In the genomic region with DNA sequence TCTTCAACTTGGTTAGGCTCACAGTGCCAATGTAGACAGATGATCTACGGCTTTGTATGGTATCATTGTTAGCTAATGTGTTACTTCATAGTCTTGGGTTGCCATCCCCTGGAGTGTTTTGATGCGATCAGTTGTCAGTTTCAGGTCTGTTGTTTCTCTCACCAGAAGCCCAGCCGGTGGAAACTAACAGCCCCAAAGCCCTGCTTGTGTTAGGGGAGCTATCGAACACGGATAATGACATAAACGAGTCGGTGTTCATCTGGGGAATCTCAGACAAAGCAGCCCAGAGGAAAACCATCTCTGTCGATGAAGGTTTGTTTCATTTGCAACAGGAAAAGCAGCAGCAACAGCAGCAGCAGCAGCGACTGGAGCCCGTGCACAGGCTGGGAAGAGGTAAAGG, we compare ENCODE assay signal across 27 cellular contexts.
"Had no signal": no experiment of that assay in that cellular context is flagged by ENCODE, and none has a peak within 500 bp of the region (broad histone marks: within the 10 kb centered on the region; RNA-seq: fewer than 3 reads in every experiment).

No MANE protein-coding gene starts in this region.

- H3K36me3 Mint-ChIP-seq: activated CD4-positive, alpha-beta memory T cell treated with anti-CD3 and anti-CD28 coated beads for 36 hours; activated naive CD8-positive, alpha-beta T cell treated with anti-CD3 and anti-CD28 coated beads for 36 hours had no signal

- H3K27me3 Mint-ChIP-seq: activated CD4-positive, alpha-beta memory T cell treated with anti-CD3 and anti-CD28 coated beads for 36 hours had no signal

- H3K4me3 Mint-ChIP-seq: activated CD4-positive, alpha-beta memory T cell treated with anti-CD3 and anti-CD28 coated beads for 36 hours; activated CD4-positive, alpha-beta T cell treated with anti-CD3 and anti-CD28 coated beads, Interleukin-2, amount 10 ng/mL, durations not matched to agents 24 days and 14 days; activated naive CD4-positive, alpha-beta T cell treated with anti-CD3 and anti-CD28 coated beads for 36 hours; activated naive CD8-positive, alpha-beta T cell treated with anti-CD3 and anti-CD28 coated beads for 36 hours; activated T-helper 1 cell treated with anti-CD3 and anti-CD28 coated beads, Interleukin-12 subunit alpha, Interleukin-12 subunit beta, Interleukin-2, Interleukin-4 antibody, amounts not matched to agents 30 ng/mL and 10 ng/mL and 1 ng/mL, durations not matched to agents 14 hours and 24 hours and 36 hours had no signal

- H3K36me3 ChIP-seq: adrenal gland, cardiac muscle cell, colonic mucosa, esophagus squamous epithelium, spleen, transverse colon, WERI-Rb-1 had no signal

- H3K4me1 Mint-ChIP-seq: activated CD4-positive, alpha-beta T cell treated with anti-CD3 and anti-CD28 coated beads, Interleukin-2, amount 10 ng/mL, durations not matched to agents 24 days and 14 days; activated naive CD8-positive, alpha-beta T cell treated with anti-CD3 and anti-CD28 coated beads for 36 hours had no signal

- H3K27me3 ChIP-seq: adrenal gland, body of pancreas, cardiac muscle cell, colonic mucosa had no signal

- H3K4me1 ChIP-seq: adrenal gland, body of pancreas, colonic mucosa, esophagus squamous epithelium, spleen, transverse colon had no signal

- H3K9me3 Mint-ChIP-seq: activated CD4-positive, alpha-beta memory T cell treated with anti-CD3 and anti-CD28 coated beads for 36 hours; activated CD4-positive, alpha-beta T cell treated with anti-CD3 and anti-CD28 coated beads, Interleukin-2, amount 10 ng/mL, durations not matched to agents 24 days and 14 days; activated naive CD4-positive, alpha-beta T cell treated with anti-CD3 and anti-CD28 coated beads for 36 hours; activated naive CD8-positive, alpha-beta T cell treated with anti-CD3 and anti-CD28 coated beads for 36 hours; activated T-helper 1 cell treated with anti-CD3 and anti-CD28 coated beads, Interleukin-12 subunit alpha, Interleukin-12 subunit beta, Interleukin-2, Interleukin-4 antibody, amounts not matched to agents 30 ng/mL and 10 ng/mL and 1 ng/mL, durations not matched to agents 14 hours and 24 hours and 36 hours had no signal

- H3K27ac Mint-ChIP-seq: activated CD4-positive, alpha-beta memory T cell treated with anti-CD3 and anti-CD28 coated beads for 36 hours; activated CD4-positive, alpha-beta T cell treated with anti-CD3 and anti-CD28 coated beads, Interleukin-2, amount 10 ng/mL, durations not matched to agents 24 days and 14 days; activated naive CD4-positive, alpha-beta T cell treated with anti-CD3 and anti-CD28 coated beads for 36 hours; activated naive CD8-positive, alpha-beta T cell treated with anti-CD3 and anti-CD28 coated beads for 36 hours; activated T-helper 1 cell treated with anti-CD3 and anti-CD28 coated beads, Interleukin-12 subunit alpha, Interleukin-12 subunit beta, Interleukin-2, Interleukin-4 antibody, amounts not matched to agents 30 ng/mL and 10 ng/mL and 1 ng/mL, durations not matched to agents 14 hours and 24 hours and 36 hours had no signal

- H3K4me3 ChIP-seq: adrenal gland, body of pancreas, cardiac muscle cell, colonic mucosa, esophagus squamous epithelium, spleen, transverse colon had no signal

- H3K9me3 ChIP-seq: adrenal gland, body of pancreas, colonic mucosa, esophagus squamous epithelium, spleen, transverse colon had no signal

- H3K27ac ChIP-seq: adrenal gland, body of pancreas, cardiac muscle cell, colonic mucosa, epithelial cell of prostate, esophagus squamous epithelium, spleen, transverse colon, WERI-Rb-1 had no signal

- DNase-seq: activated CD4-positive, alpha-beta memory T cell treated with anti-CD3 and anti-CD28 coated beads for 36 hours; activated CD4-positive, alpha-beta T cell treated with anti-CD3 and anti-CD28 coated beads, Interleukin-2, amount 10 ng/mL, durations not matched to agents 24 days and 14 days; activated CD4-positive, CD25-positive, alpha-beta regulatory T cell treated with anti-CD3 and anti-CD28 coated beads, Interleukin-2, amount 50 U/mL, for 72 hours; activated CD8-positive, alpha-beta memory T cell treated with anti-CD3 and anti-CD28 coated beads, Interleukin-2, amount 50 U/mL, for 4 hours; activated effector memory CD4-positive, alpha-beta T cell treated with anti-CD3 and anti-CD28 coated beads, Interleukin-2, amount 50 U/mL, for 16 hours; activated naive CD4-positive, alpha-beta T cell treated with anti-CD3 and anti-CD28 coated beads for 36 hours; activated naive CD8-positive, alpha-beta T cell treated with anti-CD3 and anti-CD28 coated beads for 36 hours; activated T-cell treated with anti-CD3 and anti-CD28 coated beads, Interleukin-2, amount 50 U/mL, for 1 hour; aorta; body of pancreas; cerebellar nuclear complex; colonic mucosa; effector CD8-positive, alpha-beta T cell; esophagus squamous epithelium; foreskin melanocyte; islet precursor cell; left ventricle myocardium superior; posterior cingulate gyrus; spleen; stimulated activated naive CD4-positive, alpha-beta T cell; T-helper 9 cell; transverse colon; WERI-Rb-1 had no signal
